Comparison of ENCODE assay signal across 8 cellular contexts in genomic region chr1:55039342-55040082, GRCh38. TPM values are rescaled to one million over a fixed set of nuclear protein-coding genes. Genes with fewer than 3 reads are reported as not detected.
DNase-seq lines count a peak whose midpoint lies in the region; ATAC-seq and TF ChIP-seq lines count a peak whose summit lies in the region.

Gene PCSK9, plus strand, starts transcription at chr1:55039548. Its CDS starts 290 bp downstream, at chr1:55039838.

- POLR2A ChIA-PET in Panc1 (lab: Charles Lee) = no interaction called here

- no peak within 1 kb of the TSS for H3K4me3 Mint-ChIP-seq in activated naive CD8-positive, alpha-beta T cell treated with anti-CD3 and anti-CD28 coated beads, Interleukin-2, amount 50 U/mL, for 24 hours

- ATAC-seq in Panc1 (peak; percentile 60), gastroesophageal sphincter (peak; percentile 44)
- no peak for ATAC-seq in activated naive CD8-positive, alpha-beta T cell treated with anti-CD3 and anti-CD28 coated beads, Interleukin-2, amount 50 U/mL, for 24 hours

- in situ Hi-C loops in Panc1 (cut with HindIII; ENCODE audit: low pct_unique_long_range_greater_than_20kb, low sequenced_read_pairs) = no loop called here

- H2AFZ ChIP-seq in parathyroid adenoma = no peak within 1 kb of the TSS
- no peak within 1 kb of the TSS for H2AFZ ChIP-seq in Karpas-422 (ENCODE audit: low read length)

- H3K27ac ChIP-seq in Panc1 (ENCODE audit: low read length) (no peak within 1 kb of the TSS), gastroesophageal sphincter (no peak within 1 kb of the TSS), parathyroid adenoma (no peak within 1 kb of the TSS), Karpas-422 (ENCODE audit: low read length) (no peak within 1 kb of the TSS)

- peaks cover 8% of the 10 kb centered on the region; the same call in 1 of the 2 replicates for H3K4me1 ChIP-seq in Panc1 (ENCODE audit: control insufficient read depth, insufficient read depth, low read length)
- peaks cover 0 to 18% (median 0%) of the 10 kb centered on the region in 3 donors for H3K4me1 ChIP-seq in gastroesophageal sphincter
- no peaks in the 10 kb centered on the region for H3K4me1 ChIP-seq in parathyroid adenoma
- H3K4me1 ChIP-seq in Karpas-422 (ENCODE audit: low read length) = no peaks in the 10 kb centered on the region

- H3K27me3 Mint-ChIP-seq in activated naive CD8-positive, alpha-beta T cell treated with anti-CD3 and anti-CD28 coated beads, Interleukin-2, amount 50 U/mL, for 24 hours = peaks cover 58% of the 10 kb centered on the region

- H3K4me1 Mint-ChIP-seq in activated naive CD8-positive, alpha-beta T cell treated with anti-CD3 and anti-CD28 coated beads, Interleukin-2, amount 50 U/mL, for 24 hours = peaks cover 8% of the 10 kb centered on the region

- H3K9me2 ChIP-seq in Karpas-422 (replicated peaks; ENCODE audit: insufficient read depth, low read length) = no peaks in the 10 kb centered on the region

- H3K36me3 ChIP-seq in Panc1 (ENCODE audit: control insufficient read depth, insufficient read depth, low read length) = no peaks in the 10 kb centered on the region
- H3K36me3 ChIP-seq in gastroesophageal sphincter = no peaks in the 10 kb centered on the region
- no peaks in the 10 kb centered on the region for H3K36me3 ChIP-seq in parathyroid adenoma (ENCODE audit: control insufficient read depth, insufficient read depth, low read length)
- no peaks in the 10 kb centered on the region for H3K36me3 ChIP-seq in Karpas-422 (ENCODE audit: insufficient read depth, low read length)

- TF ChIP-seq EP300 in gastroesophageal sphincter (IDR thresholded peaks at IDR 0.05) = no peak

- no peaks in the 10 kb centered on the region for H3K9me3 ChIP-seq in Panc1 (ENCODE audit: control insufficient read depth, insufficient read depth, low read depth, low read length)
- H3K9me3 ChIP-seq in gastroesophageal sphincter = no peaks in the 10 kb centered on the region
- H3K9me3 ChIP-seq in parathyroid adenoma (ENCODE audit: control insufficient read depth, low read length) = no peaks in the 10 kb centered on the region
- no peaks in the 10 kb centered on the region for H3K9me3 ChIP-seq in Karpas-422 (ENCODE audit: low read length)

- CTCF ChIA-PET in Panc1 (lab: Charles Lee) = no interaction called here

- TF ChIP-seq POLR2A in gastroesophageal sphincter (IDR thresholded peaks at IDR 0.05) = no peak

- H3K4me3 ChIP-seq in Panc1 (ENCODE audit: low read depth in 2 of 2, low read length in 2 of 2) (peak within 1 kb of the TSS; percentile 23 to 36), gastroesophageal sphincter (peak within 1 kb of the TSS in 1 of 2 donors; percentile 30), parathyroid adenoma (ENCODE audit: low read depth, low read length) (no peak within 1 kb of the TSS), Karpas-422 (ENCODE audit: low read length) (no peak within 1 kb of the TSS)

- TF ChIP-seq CTCF in Panc1 (IDR thresholded peaks at IDR 0.05) (no peak), gastroesophageal sphincter (IDR thresholded peaks at IDR 0.05) (no peak), parathyroid adenoma (IDR thresholded peaks at IDR 0.05) (no peak)

- H3K36me3 Mint-ChIP-seq in activated naive CD8-positive, alpha-beta T cell treated with anti-CD3 and anti-CD28 coated beads, Interleukin-2, amount 50 U/mL, for 24 hours (ENCODE audit: low read depth) = no peaks in the 10 kb centered on the region

- DNase-seq in GM03348 (ENCODE audit: low spot score) (peak; percentile 64), Panc1 (ENCODE audit: low read depth, low spot score) (no peak), midbrain (lab: John Stamatoyannopoulos, UW) (no peak), Karpas-422 (no peak)
- DNase-seq in stimulated activated CD4-positive, alpha-beta T cell treated with anti-CD3 and anti-CD28 coated beads, Interleukin-4, amount 100 ng/mL, for 24 hours = no peak
- no peak for DNase-seq in activated naive CD8-positive, alpha-beta T cell treated with anti-CD3 and anti-CD28 coated beads, Interleukin-2, amount 50 U/mL, for 24 hours

- intact Hi-C loops in Panc1 (cut with micrococcal nuclease; ENCODE audit: unreplicated experiment) = no loop called here

- no peaks in the 10 kb centered on the region for H4K20me1 ChIP-seq in Karpas-422 (ENCODE audit: insufficient read depth, low read depth, low read length)

- H3K27ac Mint-ChIP-seq in activated naive CD8-positive, alpha-beta T cell treated with anti-CD3 and anti-CD28 coated beads, Interleukin-2, amount 50 U/mL, for 24 hours = no peak within 1 kb of the TSS

- H3K9ac ChIP-seq in parathyroid adenoma = no peak within 1 kb of the TSS
- no peak within 1 kb of the TSS for H3K9ac ChIP-seq in Karpas-422 (ENCODE audit: low read length)

- H3K4me2 ChIP-seq in parathyroid adenoma (ENCODE audit: low read length) = peak within 1 kb of the TSS; percentile 27
- H3K4me2 ChIP-seq in Karpas-422 (ENCODE audit: low read depth, low read length, poor library complexity, severe bottlenecking) = no peak within 1 kb of the TSS

- H3K79me2 ChIP-seq in parathyroid adenoma (no peaks in the 10 kb centered on the region), Karpas-422 (ENCODE audit: low read length) (no peaks in the 10 kb centered on the region)

- no peaks in the 10 kb centered on the region for H3K9me3 Mint-ChIP-seq in activated naive CD8-positive, alpha-beta T cell treated with anti-CD3 and anti-CD28 coated beads, Interleukin-2, amount 50 U/mL, for 24 hours

- WGBS in gastroesophageal sphincter (ENCODE audit: low coverage in 1 of 2), 2 donors = 0 to 5% methylated on average over 2 to 12 of the region's 67 CpGs

- peaks cover 43% of the 10 kb centered on the region for H3K27me3 ChIP-seq in Panc1 (ENCODE audit: control insufficient read depth, insufficient read depth, low read length)
- peaks cover 56% of the 10 kb centered on the region for H3K27me3 ChIP-seq in gastroesophageal sphincter
- no peaks in the 10 kb centered on the region for H3K27me3 ChIP-seq in parathyroid adenoma (ENCODE audit: control insufficient read depth, insufficient read depth, low read length)
- no peaks in the 10 kb centered on the region for H3K27me3 ChIP-seq in Karpas-422 (ENCODE audit: low read length)

- no TSS peak for BruUV-seq in Panc1 (replicated peaks; lab: Mats Ljungman, UMichigan)

RNA-seq across cellular contexts. Expression of gene PCSK9, which starts in this region (rescaled TPM):
- total RNA-seq in Panc1 (2021; ENCODE audit: unreplicated experiment) (0.26 TPM), gastroesophageal sphincter (under 1 TPM in 3 of 4 donors, not detected in 1; 0.13 to 0.64 (median 0.23) TPM)
- polyA plus RNA-seq in Panc1 (2012; ENCODE audit: insufficient read length) = 0.08 TPM
- not detected in 2 replicates for total RNA-seq in Karpas-422 (2014; rRNA removed; shearing (Covaris generic); ENCODE audit: low replicate concordance)

Comparison
In these comparisons a context has a peak if more than half of its experiments do, and no peak if none do; other contexts are left out.
1. Peak in ATAC-seq and H3K4me3 ChIP-seq in Panc1; RNA of the gene not detected or under 1 TPM.
2. Peak in ATAC-seq in gastroesophageal sphincter; RNA of the gene not detected or under 1 TPM.